ENCODE assay signal across 8 cellular contexts in genomic region chr14:54564799-54565235, GRCh38. TPM values are rescaled to one million over a fixed set of nuclear protein-coding genes. Genes with fewer than 3 reads are reported as not detected.
DNase-seq lines count a peak whose midpoint lies in the region; TF ChIP-seq lines count a peak whose summit lies in the region.

No MANE protein-coding gene starts in this region.

- H3K9me3 ChIP-seq in BLaER1 treated with 17β-estradiol and CSF1 and Interleukin-3, amounts not matched to agents 10 nM and 100 nM (replicated peaks in 1 of 11) = no peaks in the 10 kb centered on the region
- H3K9me3 ChIP-seq in Peyer's patch (no peaks in the 10 kb centered on the region), mesodermal cell (ENCODE audit: control insufficient read depth, low read length) (no peaks in the 10 kb centered on the region), transverse colon (no peaks in the 10 kb centered on the region)

- TF ChIP-seq POLR2A in Peyer's patch (IDR thresholded peaks at IDR 0.05) (no peak), transverse colon (IDR thresholded peaks at IDR 0.05) (no peak)

- no peak for TF ChIP-seq CTCF in Peyer's patch (IDR thresholded peaks at IDR 0.05)
- TF ChIP-seq CTCF in transverse colon (IDR thresholded peaks at IDR 0.05) = no peak

- H3K4me1 ChIP-seq in BLaER1 treated with 17β-estradiol and CSF1 and Interleukin-3, amounts not matched to agents 10 nM and 100 nM = peaks cover 18 to 31% (median 26%) of the 10 kb centered on the region in 10 experiments
- H3K4me1 ChIP-seq in Peyer's patch = peaks cover 0 to 14% (median 3%) of the 10 kb centered on the region in 4 donors
- peaks cover 15% of the 10 kb centered on the region for H3K4me1 ChIP-seq in mesodermal cell (ENCODE audit: control insufficient read depth, insufficient read depth, low read length, poor library complexity, severe bottlenecking)
- peaks cover 0 to 22% (median 18%) of the 10 kb centered on the region in 4 donors for H3K4me1 ChIP-seq in transverse colon

- peaks cover 0 to 25% (median 20%) of the 10 kb centered on the region in 11 experiments; a peak in 12 of 22 replicates for H3K27me3 ChIP-seq in BLaER1 treated with 17β-estradiol and CSF1 and Interleukin-3, amounts not matched to agents 10 nM and 100 nM
- H3K27me3 ChIP-seq in Peyer's patch (no peaks in the 10 kb centered on the region), transverse colon (no peaks in the 10 kb centered on the region)

- in situ Hi-C loops in transverse colon (cut with MboI; ENCODE audit: low pct_ligation_motif_present in 1 of 4, low pct_unique_long_range_greater_than_20kb in 1 of 4, low sequenced_read_pairs in 3 of 4) = no loop called here

- WGBS in mesodermal cell (ENCODE audit: insufficient coverage in 2 of 2), 2 experiments = 0 to 2% methylated on average over 11 to 12 of the region's 18 CpGs
- WGBS in transverse colon (ENCODE audit: low coverage in 1 of 2), 2 donors = 0 to 2% methylated on average over 3 to 18 of the region's 18 CpGs

- peak overlapping the region in 7 of 11 experiments; percentile 80 to 92 (median 86); a peak in 10 of 22 replicates for H3K27ac ChIP-seq in BLaER1 treated with 17β-estradiol and CSF1 and Interleukin-3, amounts not matched to agents 10 nM and 100 nM
- H3K27ac ChIP-seq in Peyer's patch (peak overlapping the region; percentile 90 to 99 (median 99)), mesodermal cell (ENCODE audit: low read depth, low read length, severe bottlenecking) (peak overlapping the region; percentile 74), transverse colon (peak overlapping the region; percentile 97 to 99 (median 98))

- intact Hi-C loops in transverse colon (cut with DNase I; ENCODE audit: low total_unique reads) = loop anchor here (1.0 to 5.0 kb wide), 3 partner anchors 107 to 208 kb away; no protein-coding TSS in a partner anchor

- no peak for TF ChIP-seq EP300 in transverse colon (IDR thresholded peaks at IDR 0.05; ENCODE audit: low read depth)

- peaks cover 0 to 6% (median 0%) of the 10 kb centered on the region in 11 experiments; a peak in 1 of 22 replicates for H3K36me3 ChIP-seq in BLaER1 treated with 17β-estradiol and CSF1 and Interleukin-3, amounts not matched to agents 10 nM and 100 nM
- H3K36me3 ChIP-seq in Peyer's patch (no peaks in the 10 kb centered on the region), mesodermal cell (ENCODE audit: control insufficient read depth, insufficient read depth, low read length) (peaks cover 14% of the 10 kb centered on the region), transverse colon (no peaks in the 10 kb centered on the region)

- H4K20me1 ChIP-seq in BLaER1 treated with 17β-estradiol and CSF1 and Interleukin-3, amounts not matched to agents 10 nM and 100 nM = peaks cover 0 to 17% (median 8%) of the 10 kb centered on the region in 11 experiments; a peak in 10 of 22 replicates

- DNase-seq in H4 (ENCODE audit: low spot score) (peak; percentile 53), Peyer's patch (no peak), transverse colon (no peak), COR-L47 (lab: John Stamatoyannopoulos, UW) (no peak)
- peak; percentile 19 for DNase-seq in effector CD8-positive, alpha-beta T cell (lab: John Stamatoyannopoulos, UW)
- no peak for DNase-seq in stimulated activated CD4-positive, alpha-beta T cell treated with anti-CD3 and anti-CD28 coated beads, Interleukin-4, amount 100 ng/mL, for 4 hours

- H3K4me2 ChIP-seq in BLaER1 treated with 17β-estradiol and CSF1 and Interleukin-3, amounts not matched to agents 10 nM and 100 nM = peak overlapping the region; percentile 91 to 100 (median 99)

- H3K4me3 ChIP-seq in BLaER1 treated with 17β-estradiol and CSF1 and Interleukin-3, amounts not matched to agents 10 nM and 100 nM = peak overlapping the region; percentile 81 to 95 (median 88)
- peak overlapping the region; percentile 74 to 87 (median 80) for H3K4me3 ChIP-seq in Peyer's patch
- H3K4me3 ChIP-seq in mesodermal cell (ENCODE audit: extremely low read depth, insufficient read depth, low read length, poor library complexity, severe bottlenecking) = peak overlapping the region; percentile 80
- H3K4me3 ChIP-seq in transverse colon = peak overlapping the region; percentile 51 to 77 (median 66)

- H3K9ac ChIP-seq in BLaER1 treated with 17β-estradiol and CSF1 and Interleukin-3, amounts not matched to agents 10 nM and 100 nM = peak overlapping the region; percentile 79 to 96 (median 88)

RNA-seq across cellular contexts. Expression of gene SAMD4A, which starts 2.1 kb away (rescaled TPM):
- 1.7 and 1.8 TPM in 2 replicates for total RNA-seq in H4 (2014; rRNA removed; shearing (Covaris generic))
- total RNA-seq in Peyer's patch (10 to 100 TPM; 17.0 to 39.6 (median 21.3) TPM), transverse colon (10 to 100 TPM; 15.3 to 40.2 (median 22.3) TPM)
- 19.8 TPM for polyA plus RNA-seq in mesodermal cell (2013, experiment 1 of 2)
- polyA plus RNA-seq in mesodermal cell (2013, experiment 2 of 2) = 20.1 TPM

RNA-seq across cellular contexts. Expression of gene CGRRF1, which starts 55.1 kb away (rescaled TPM):
- total RNA-seq in H4 (2014; rRNA removed; shearing (Covaris generic)) = 12.4 and 17.3 TPM in 2 replicates
- total RNA-seq in Peyer's patch = 10 to 100 TPM; 11.6 to 26.8 (median 19.0) TPM
- polyA plus RNA-seq in mesodermal cell (2013, experiment 1 of 2) = 25.7 TPM
- polyA plus RNA-seq in mesodermal cell (2013, experiment 2 of 2) = 26.4 TPM
- total RNA-seq in transverse colon = 10 to 100 TPM in 3 of 4 donors, 1 to 10 TPM in 1; 2.6 to 46.8 (median 18.0) TPM

Comparison
In these comparisons a context has a peak if more than half of its experiments do, and no peak if none do; other contexts are left out.
1. DNase-seq: peak in H4 (single experiment) and effector CD8-positive, alpha-beta T cell (single experiment); none in Peyer's patch (0 of 3), transverse colon (single experiment), stimulated activated CD4-positive, alpha-beta T cell treated with anti-CD3 and anti-CD28 coated beads, Interleukin-4, amount 100 ng/mL, for 4 hours (0 of 2) and COR-L47 (single experiment).
2. Peak in every context shown above with its lines, with median percentiles within 50 percentile points of each other: H3K27ac ChIP-seq and H3K4me3 ChIP-seq.